9 cellular contexts compared by ENCODE assay signal in genomic region chr11:33259869-33260268, GRCh38. TPM values are rescaled to one million over a fixed set of nuclear protein-coding genes. Genes with fewer than 3 reads are reported as not detected.
DNase-seq lines count a peak whose midpoint lies in the region; ATAC-seq, FAIRE-seq and TF ChIP-seq lines count a peak whose summit lies in the region.
"Had no signal": no experiment of that assay in that cellular context is flagged by ENCODE, and none has a peak within 500 bp of the region (broad histone marks: within the 10 kb centered on the region; RNA-seq: fewer than 3 reads in every experiment).

No MANE protein-coding gene starts in this region.

- H3K36me3 Mint-ChIP-seq in natural killer cell treated with Interleukin-12 subunit alpha and Interleukin-12 subunit beta and Interleukin-15 and Interleukin-18, amount 100 ng/mL, for 72 hours, result no peaks in the 10 kb centered on the region

- peak overlapping the region; percentile 94 for H3K4me3 ChIP-seq in AG10803 (ENCODE audit: low read length)
- 0 out of 2 replicates have a peak overlapping the region, but pooled peaks have one; percentile 87 for H3K4me3 ChIP-seq in HUES64 (ENCODE audit: low read length)
- H3K4me3 ChIP-seq in bronchial epithelial cell (ENCODE audit: low read depth, low read length), result peak overlapping the region; percentile 99

- WGBS in HUES64, result 100% methylated on average over 2 of the region's 2 CpGs

- no peaks in the 10 kb centered on the region for H3K9me3 Mint-ChIP-seq in natural killer cell treated with Interleukin-12 subunit alpha and Interleukin-12 subunit beta and Interleukin-15 and Interleukin-18, amount 100 ng/mL, for 72 hours

- peaks cover 41 to 42% of the 10 kb centered on the region in 2 donors for H3K4me1 Mint-ChIP-seq in natural killer cell treated with Interleukin-12 subunit alpha and Interleukin-12 subunit beta and Interleukin-15 and Interleukin-18, amount 100 ng/mL, for 72 hours (ENCODE audit: low read depth in 2 of 2)

- H3K36me3 ChIP-seq in HUES64 (ENCODE audit: insufficient read depth, low read length), result no peaks in the 10 kb centered on the region
- H3K36me3 ChIP-seq in bronchial epithelial cell (ENCODE audit: control insufficient read depth, insufficient read depth, low read length), result no peaks in the 10 kb centered on the region

- no peak overlapping the region for H3K27ac Mint-ChIP-seq in natural killer cell treated with Interleukin-12 subunit alpha and Interleukin-12 subunit beta and Interleukin-15 and Interleukin-18, amount 100 ng/mL, for 72 hours

- peaks cover 31% of the 10 kb centered on the region for H3K4me1 ChIP-seq in HUES64 (ENCODE audit: insufficient read depth, low read length)

- TF ChIP-seq CTCF in AG10803 (conservative IDR thresholded peaks at IDR 0.05; ENCODE audit: low read length) (no peak), bronchial epithelial cell (IDR thresholded peaks at IDR 0.05; ENCODE audit: insufficient read depth, low read length, severe bottlenecking) (no peak)

- H3K9me3 ChIP-seq in HUES64 (ENCODE audit: insufficient read depth, low read depth, low read length), result no peaks in the 10 kb centered on the region

- DNase-seq in AG10803 (ENCODE audit: low read depth) (no peak), bronchial epithelial cell (ENCODE audit: low read depth) (peak; percentile 18), NCI-H128 (lab: John Stamatoyannopoulos, UW; ENCODE audit: unreplicated experiment) (no peak), hypothalamus (lab: John Stamatoyannopoulos, UW) (no peak), ecto neural progenitor cell (ENCODE audit: low spot score) (no peak)
- DNase-seq in natural killer cell treated with Interleukin-12 subunit alpha and Interleukin-12 subunit beta and Interleukin-15 and Interleukin-18, amount 100 ng/mL, for 72 hours (ENCODE audit: low spot score), result no peak
- DNase-seq: T1000 had no signal

- ATAC-seq in natural killer cell treated with Interleukin-12 subunit alpha and Interleukin-12 subunit beta and Interleukin-15 and Interleukin-18, amount 100 ng/mL, for 72 hours, result no peak
- no peak for ATAC-seq in HG02938 (IDR thresholded peaks at IDR 0.05; ENCODE audit: unreplicated experiment)

- no peaks in the 10 kb centered on the region for H3K27me3 Mint-ChIP-seq in natural killer cell treated with Interleukin-12 subunit alpha and Interleukin-12 subunit beta and Interleukin-15 and Interleukin-18, amount 100 ng/mL, for 72 hours

- peak overlapping the region; percentile 93 for H3K4me3 Mint-ChIP-seq in natural killer cell treated with Interleukin-12 subunit alpha and Interleukin-12 subunit beta and Interleukin-15 and Interleukin-18, amount 100 ng/mL, for 72 hours

- H3K27ac ChIP-seq in HUES64 (ENCODE audit: low read depth, low read length), result no peak overlapping the region

- no peaks in the 10 kb centered on the region for H3K27me3 ChIP-seq in HUES64 (ENCODE audit: insufficient read depth, low read length)
- no peaks in the 10 kb centered on the region for H3K27me3 ChIP-seq in bronchial epithelial cell (ENCODE audit: control insufficient read depth, insufficient read depth, low read length)

- H3K9ac ChIP-seq in HUES64 (ENCODE audit: low read depth, low read length), result no peak overlapping the region

- no peak for FAIRE-seq in bronchial epithelial cell (lab: Jason Lieb, UNC)

RNA-seq across cellular contexts. Expression of gene HIPK3, which starts 2.7 kb away (rescaled TPM):
- polyA plus RNA-seq in HUES64 (2013, experiment 1 of 2), result 5.9 TPM
- 7.2 TPM for polyA plus RNA-seq in HUES64 (2013, experiment 2 of 2)
- total RNA-seq in bronchial epithelial cell, result 72.5 and 100 TPM in 2 replicates
- total RNA-seq in natural killer cell treated with Interleukin-12 subunit alpha and Interleukin-12 subunit beta and Interleukin-15 and Interleukin-18, amount 100 ng/mL, for 72 hours, result 10 to 100 TPM; 39.1 to 60.3 TPM
